ENCODE assay signal across 9 cellular contexts in the genomic region with DNA sequence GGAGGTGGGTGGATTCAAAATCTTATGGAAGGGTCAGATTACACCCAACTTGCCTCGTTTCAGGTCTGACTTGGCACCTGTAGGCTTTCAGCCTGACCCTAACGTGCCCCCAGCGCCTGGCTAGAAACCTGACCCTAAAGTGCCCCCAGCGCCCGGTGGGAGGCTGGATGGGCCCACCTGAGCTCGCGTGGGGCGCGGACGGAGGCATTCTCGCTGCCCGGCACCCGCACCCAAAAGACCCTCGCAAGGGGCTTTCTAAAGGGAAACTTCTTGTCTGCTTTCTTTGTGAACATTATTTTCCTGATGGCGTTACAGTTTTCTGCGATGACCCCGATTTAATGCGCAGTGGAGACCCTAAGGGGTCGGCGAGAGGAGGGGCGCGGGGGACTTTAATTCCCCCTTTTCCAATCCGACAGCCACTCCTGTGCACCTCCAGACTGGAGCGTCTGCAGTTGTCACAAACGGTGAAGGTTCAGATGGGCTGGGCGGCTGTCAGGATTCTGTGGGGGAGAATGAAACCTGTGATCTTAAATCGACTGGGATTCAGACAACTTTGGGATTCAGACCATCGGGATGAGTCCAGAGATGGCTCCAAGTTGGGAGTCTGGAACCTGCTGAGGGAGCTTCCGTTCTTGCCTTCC. TPM values are rescaled to one million over a fixed set of nuclear protein-coding genes. Genes with fewer than 3 reads are reported as not detected.
A peak's percentile ranks its signal among the peaks of the same experiment; 100 is the strongest.
DNase-seq lines count a peak whose midpoint lies in the region; ATAC-seq, FAIRE-seq and TF ChIP-seq lines count a peak whose summit lies in the region.
"Had no signal": no experiment of that assay in that cellular context is flagged by ENCODE, and none has a peak within 500 bp of the region (broad histone marks: within the 10 kb centered on the region; RNA-seq: fewer than 3 reads in every experiment).

No MANE protein-coding gene starts in this region.

- no peaks in the 10 kb centered on the region for H4K20me1 ChIP-seq in H9 (ENCODE audit: control insufficient read depth, insufficient read depth, insufficient read length)

- H3K27me3 Mint-ChIP-seq in H9 (ENCODE audit: low read depth) = peaks cover 89% of the 10 kb centered on the region
- H3K27me3 Mint-ChIP-seq in activated T-cell treated with anti-CD3 and anti-CD28 coated beads, Interleukin-2, amount 50 U/mL, for 72 hours (ENCODE audit: low read depth) = peaks cover 71% of the 10 kb centered on the region

- H3K56ac ChIP-seq in H9 (ENCODE audit: insufficient read length, low read depth, low read length) (no peak overlapping the region), mesendoderm (ENCODE audit: low read length) (peak overlapping the region; percentile 60)

- H3K4me3 ChIP-seq in ACC112 (ENCODE audit: low read depth, low read length) (peak overlapping the region; percentile 69), mesendoderm (ENCODE audit: low read length) (peak overlapping the region; percentile 25), pancreas (peak overlapping the region in 2 of 4 donors; percentile 25 to 43)

- peaks cover 22% of the 10 kb centered on the region for H3K23me2 ChIP-seq in H9 (ENCODE audit: insufficient read length, low read depth, low read length, poor library complexity, severe bottlenecking)

- intact Hi-C loops in pancreas (cut with DNase I) = no loop called here

- no peak overlapping the region for H3K27ac ChIP-seq in ACC112 (ENCODE audit: low read depth, low read length)
- H3K27ac ChIP-seq in H9 (ENCODE audit: insufficient read length, low read depth, low read length) = no peak overlapping the region
- H3K27ac ChIP-seq in mesendoderm (ENCODE audit: low read depth, low read length) = no peak overlapping the region
- H3K27ac ChIP-seq in pancreas = no peak overlapping the region

- no CpG with 5 or more reads among the region's 29 CpGs for WGBS in H9 (ENCODE audit: extremely low coverage, insufficient read length, low lambda C conversion rate)
- no CpG with 5 or more reads among the region's 29 CpGs for WGBS in mesendoderm (ENCODE audit: extremely low coverage, insufficient coverage, low lambda C conversion rate)
- 4% methylated on average over 29 of the region's 29 CpGs for WGBS in pancreas, 2 donors

- H3K14ac ChIP-seq in H9 (ENCODE audit: insufficient read depth, low read length) = no peak overlapping the region

- H3K79me2 ChIP-seq in ACC112 (ENCODE audit: control insufficient read depth, insufficient read depth, low read length, unreplicated experiment) (no peaks in the 10 kb centered on the region), H9 (ENCODE audit: insufficient read depth, low read length) (no peaks in the 10 kb centered on the region), mesendoderm (ENCODE audit: control insufficient read depth, insufficient read depth, low read length) (no peaks in the 10 kb centered on the region)

- H3K18ac ChIP-seq in H9 (ENCODE audit: insufficient read length, low read depth, low read length) = no peak overlapping the region
- peak overlapping the region; percentile 71 for H3K18ac ChIP-seq in mesendoderm (ENCODE audit: low read length)

- H4K8ac ChIP-seq in H9 (replicated peaks; ENCODE audit: insufficient read length, low read depth, low read length) = no peak overlapping the region
- no peak overlapping the region for H4K8ac ChIP-seq in mesendoderm (ENCODE audit: low read depth, low read length)

- H2AK5ac ChIP-seq in H9 (ENCODE audit: insufficient read length, low read length) (no peak overlapping the region), mesendoderm (ENCODE audit: low read length) (no peak overlapping the region)

- H2BK15ac ChIP-seq in H9 (ENCODE audit: low read depth, low read length) (no peak overlapping the region), mesendoderm (replicated peaks; ENCODE audit: low read depth) (no peak overlapping the region)

- peak overlapping the region; percentile 59 for H3K4me2 ChIP-seq in H9 (ENCODE audit: insufficient read depth, insufficient read length, low read length)
- H3K4me2 ChIP-seq in mesendoderm (ENCODE audit: low read length) = peak overlapping the region; percentile 70

- no peak for DNase-seq in H9
- no peak for DNase-seq in activated T-cell treated with anti-CD3 and anti-CD28 coated beads, Interleukin-2, amount 50 U/mL, for 72 hours
- DNase-seq in mesendoderm = no peak
- no peak for DNase-seq in pancreas
- DNase-seq in COR-L47 (lab: John Stamatoyannopoulos, UW) = no peak
- DNase-seq: activated effector memory CD4-positive, alpha-beta T cell treated with Interleukin-2 at 50 U/mL for 16 hours had no signal

- H3K23ac ChIP-seq in H9 (ENCODE audit: insufficient read length, low read depth, low read length) = no peak overlapping the region
- peak overlapping the region; percentile 2 for H3K23ac ChIP-seq in mesendoderm (ENCODE audit: low read length)

- no peak for FAIRE-seq in pancreas (lab: Jason Lieb, UNC)

- ATAC-seq in activated T-cell treated with anti-CD3 and anti-CD28 coated beads, Interleukin-2, amount 50 U/mL, for 72 hours (replicated peaks in 1 of 2) = no peak
- ATAC-seq in pancreas (no peak), GM18873 (IDR thresholded peaks at IDR 0.05; ENCODE audit: low FRiP score, unreplicated experiment) (no peak), GM21619 (IDR thresholded peaks at IDR 0.05; ENCODE audit: unreplicated experiment) (no peak)

- no peak overlapping the region for H3K27ac Mint-ChIP-seq in H9
- H3K27ac Mint-ChIP-seq in activated T-cell treated with anti-CD3 and anti-CD28 coated beads, Interleukin-2, amount 50 U/mL, for 72 hours = no peak overlapping the region

- H2BK12ac ChIP-seq in H9 (ENCODE audit: insufficient read length, low read depth, low read length) = no peak overlapping the region

- H2BK20ac ChIP-seq in H9 (ENCODE audit: low read depth, low read length, poor library complexity, severe bottlenecking) = no peak overlapping the region

- no peaks in the 10 kb centered on the region; a peak in 1 of 5 replicates for H3K9me3 Mint-ChIP-seq in H9
- no peaks in the 10 kb centered on the region for H3K9me3 Mint-ChIP-seq in activated T-cell treated with anti-CD3 and anti-CD28 coated beads, Interleukin-2, amount 50 U/mL, for 72 hours

- H3K9me3 ChIP-seq in H9 (ENCODE audit: control insufficient read depth, low read depth, low read length) (no peaks in the 10 kb centered on the region), pancreas (no peaks in the 10 kb centered on the region)

- H3K27me3 ChIP-seq in ACC112 (ENCODE audit: insufficient read depth, low read length) = peaks cover 76% of the 10 kb centered on the region
- H3K27me3 ChIP-seq in H9 (ENCODE audit: insufficient read depth, low read length) = peaks cover 47% of the 10 kb centered on the region
- peaks cover 30% of the 10 kb centered on the region for H3K27me3 ChIP-seq in mesendoderm (ENCODE audit: insufficient read depth, low read length, poor library complexity)
- H3K27me3 ChIP-seq in pancreas = peaks cover 0 to 40% (median 6%) of the 10 kb centered on the region in 4 donors

- H4K5ac ChIP-seq in H9 (ENCODE audit: insufficient read length, low read depth, low read length) = no peak overlapping the region
- no peak overlapping the region for H4K5ac ChIP-seq in mesendoderm (ENCODE audit: low read length)

- H4K91ac ChIP-seq in H9 (ENCODE audit: insufficient read length, low read depth, low read length) = no peak overlapping the region

- H3K36me3 ChIP-seq in ACC112 (ENCODE audit: insufficient read depth, low read length) = no peaks in the 10 kb centered on the region
- H3K36me3 ChIP-seq in mesendoderm (ENCODE audit: control insufficient read depth, insufficient read depth, low read length) = no peaks in the 10 kb centered on the region
- H3K36me3 ChIP-seq in pancreas = no peaks in the 10 kb centered on the region

- no peaks in the 10 kb centered on the region; a peak in 1 of 7 replicates for H3K36me3 Mint-ChIP-seq in H9 (ENCODE audit: insufficient read depth in 1 of 3, low read depth in 3 of 3)
- peaks cover 2 to 5% of the 10 kb centered on the region in 2 donors for H3K36me3 Mint-ChIP-seq in activated T-cell treated with anti-CD3 and anti-CD28 coated beads, Interleukin-2, amount 50 U/mL, for 72 hours (ENCODE audit: insufficient read depth in 2 of 2)

- H2BK5ac ChIP-seq in H9 (ENCODE audit: insufficient read length, low read length) (no peak overlapping the region), mesendoderm (ENCODE audit: low read length) (no peak overlapping the region)

- no peak overlapping the region for H3T11ph ChIP-seq in H9 (ENCODE audit: low read length)

- H2BK120ac ChIP-seq in H9 (ENCODE audit: low read depth, low read length, poor library complexity, severe bottlenecking) (no peak overlapping the region), mesendoderm (ENCODE audit: low read depth, low read length) (no peak overlapping the region)

- H2AFZ ChIP-seq in ACC112 (ENCODE audit: low read length, unreplicated experiment) = no peak overlapping the region
- no peak overlapping the region for H2AFZ ChIP-seq in H9 (ENCODE audit: low read length)

- H3K9ac ChIP-seq in H9 (ENCODE audit: extremely low read depth, insufficient read length, low read length) (no peak overlapping the region), mesendoderm (ENCODE audit: low read length) (no peak overlapping the region)

- H3K79me1 ChIP-seq in H9 (ENCODE audit: insufficient read depth, low read depth, low read length, poor library complexity, severe bottlenecking) (no peaks in the 10 kb centered on the region), mesendoderm (ENCODE audit: low read length) (no peaks in the 10 kb centered on the region)

- H3K4ac ChIP-seq in H9 (ENCODE audit: low read depth, low read length) = no peak overlapping the region
- no peak overlapping the region for H3K4ac ChIP-seq in mesendoderm (ENCODE audit: low read depth, low read length)

- peaks cover 30 to 37% of the 10 kb centered on the region in 2 experiments for H3K4me1 Mint-ChIP-seq in H9
- peaks cover 39% of the 10 kb centered on the region for H3K4me1 Mint-ChIP-seq in activated T-cell treated with anti-CD3 and anti-CD28 coated beads, Interleukin-2, amount 50 U/mL, for 72 hours (ENCODE audit: low read depth)

- peak overlapping the region; percentile 65 to 88 for H3K4me3 Mint-ChIP-seq in H9
- H3K4me3 Mint-ChIP-seq in activated T-cell treated with anti-CD3 and anti-CD28 coated beads, Interleukin-2, amount 50 U/mL, for 72 hours = peak overlapping the region; percentile 78 to 85

- peaks cover 7% of the 10 kb centered on the region for H3K4me1 ChIP-seq in ACC112 (ENCODE audit: control insufficient read depth, insufficient read depth, low read length, unreplicated experiment)
- H3K4me1 ChIP-seq in H9 (ENCODE audit: insufficient read depth, low read length) = no peaks in the 10 kb centered on the region
- H3K4me1 ChIP-seq in mesendoderm (ENCODE audit: control insufficient read depth, low read depth, low read length) = peaks cover 8% of the 10 kb centered on the region
- peaks cover 0 to 18% (median 0%) of the 10 kb centered on the region in 3 donors for H3K4me1 ChIP-seq in pancreas

- TF ChIP-seq CTCF in H9 (conservative IDR thresholded peaks at IDR 0.05) (no peak), pancreas (IDR thresholded peaks at IDR 0.05) (no peak)

RNA-seq across cellular contexts. Expression of a gene that starts 0.7 kb away (rescaled TPM):
- total RNA-seq in H9 (2021) = 2.5 and 2.6 TPM in 2 replicates
- under 1 TPM in 1 of 2 donors, not detected in 1; 0.12 TPM for total RNA-seq in activated T-cell treated with anti-CD3 and anti-CD28 coated beads, Interleukin-2, amount 50 U/mL, for 72 hours
- 0.59 TPM for polyA plus RNA-seq in mesendoderm (2013, experiment 1 of 2)
- polyA plus RNA-seq in mesendoderm (2013, experiment 2 of 2) = 0.62 TPM
- under 1 TPM in 3 of 6 donors, not detected in 3; 0.04 to 0.16 (median 0.16) TPM for total RNA-seq in pancreas
- polyA plus RNA-seq in pancreas = under 1 TPM in 1 of 2 donors, not detected in 1; 0.05 TPM

RNA-seq across cellular contexts. Expression of a gene that starts 28.8 kb away (rescaled TPM):
- total RNA-seq in H9 (2021) = 14.9 and 15.3 TPM in 2 replicates
- total RNA-seq in activated T-cell treated with anti-CD3 and anti-CD28 coated beads, Interleukin-2, amount 50 U/mL, for 72 hours = 10 to 100 TPM; 10.0 to 10.4 TPM
- 7.6 TPM for polyA plus RNA-seq in mesendoderm (2013, experiment 1 of 2)
- 7.6 TPM for polyA plus RNA-seq in mesendoderm (2013, experiment 2 of 2)
- total RNA-seq in pancreas = 1 to 10 TPM; 8.0 to 9.6 (median 8.6) TPM
- polyA plus RNA-seq in pancreas = 1 to 10 TPM; 3.6 to 4.9 TPM
